1 cellular context compared by ENCODE assay signal in the genomic region with DNA sequence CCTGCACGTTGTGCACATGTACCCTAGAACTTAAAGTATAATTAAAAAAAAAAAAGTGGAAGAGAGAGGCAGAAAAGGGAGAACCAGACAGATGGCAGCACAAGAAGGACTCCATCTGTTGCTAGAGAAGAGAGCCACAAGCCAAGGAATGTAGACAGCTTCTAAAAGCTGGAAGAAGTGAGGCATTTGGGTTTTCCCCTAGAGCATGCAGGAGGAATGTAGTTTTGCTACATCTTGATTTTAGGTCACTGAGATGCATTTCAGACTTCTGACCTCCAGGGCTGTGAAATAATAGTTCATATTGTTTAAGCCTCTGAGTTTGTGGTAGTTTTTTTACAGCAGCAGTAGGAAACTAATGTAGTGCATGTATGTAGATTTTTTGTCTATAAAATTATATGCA.
TF ChIP-seq lines count a peak whose summit lies in the region.

No MANE protein-coding gene starts in this region.

TF ChIP-seq in IMR-90, 13 proteins besides CTCF, POLR2A, EP300 and RAD21 (continued from another document):
- TF ChIP-seq RFX5 (IDR thresholded peaks at IDR 0.05; ENCODE audit: low read depth, low read length) (no peak), FOS (IDR thresholded peaks at IDR 0.05; ENCODE audit: low read depth, low read length) (no peak), NFE2L2 (IDR thresholded peaks at IDR 0.05; ENCODE audit: low read depth, low read length) (no peak), CEBPB (IDR thresholded peaks at IDR 0.05; ENCODE audit: low read depth, low read length) (no peak), MAFK (IDR thresholded peaks at IDR 0.05; ENCODE audit: low read depth, low read length) (no peak)
- TF ChIP-seq, protein P1, sequence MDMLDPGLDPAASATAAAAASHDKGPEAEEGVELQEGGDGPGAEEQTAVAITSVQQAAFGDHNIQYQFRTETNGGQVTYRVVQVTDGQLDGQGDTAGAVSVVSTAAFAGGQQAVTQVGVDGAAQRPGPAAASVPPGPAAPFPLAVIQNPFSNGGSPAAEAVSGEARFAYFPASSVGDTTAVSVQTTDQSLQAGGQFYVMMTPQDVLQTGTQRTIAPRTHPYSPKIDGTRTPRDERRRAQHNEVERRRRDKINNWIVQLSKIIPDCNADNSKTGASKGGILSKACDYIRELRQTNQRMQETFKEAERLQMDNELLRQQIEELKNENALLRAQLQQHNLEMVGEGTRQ (IDR thresholded peaks at IDR 0.05; ENCODE audit: low read depth, low read length) = no peak
TF ChIP-seq in IMR-90: peak in this region for 0.
